In genomic region chr11:114134870-114135269, GRCh38 we compare ENCODE assay signal across 11 cellular contexts.
A peak's percentile ranks its signal among the peaks of the same experiment; 100 is the strongest.
DNase-seq lines count a peak whose midpoint lies in the region; ATAC-seq and TF ChIP-seq lines count a peak whose summit lies in the region.
"Had no signal": no experiment of that assay in that cellular context is flagged by ENCODE, and none has a peak within 500 bp of the region (broad histone marks: within the 10 kb centered on the region; RNA-seq: fewer than 3 reads in every experiment).

No MANE protein-coding gene starts in this region.

- POLR2A ChIA-PET in PC-3 (lab: Charles Lee; ENCODE audit: unreplicated experiment): no interaction called here
- POLR2A ChIA-PET in activated CD4-positive, alpha-beta T cell treated with anti-CD3 and anti-CD28 coated beads, Interleukin-2, amount 10 ng/mL, durations not matched to agents 7 days and 5 days (lab: Charles Lee): no interaction called here

- no peak overlapping the region for H3K27ac ChIP-seq in CD4-positive, CD25-positive, alpha-beta regulatory T cell (ENCODE audit: insufficient read depth, low read length, poor library complexity, severe bottlenecking)
- H3K27ac ChIP-seq in PC-3 (ENCODE audit: low read length) (no peak overlapping the region), esophagus muscularis mucosa (replicated peaks in 1 of 4) (peak overlapping the region; percentile 49 to 59 (median 54)), psoas muscle (peak overlapping the region; percentile 99)
- H3K27ac ChIP-seq: SK-N-MC had no signal

- TF ChIP-seq POLR2A in esophagus muscularis mucosa (IDR thresholded peaks at IDR 0.05; ENCODE audit: low read depth): no peak

- no TSS peak for BruUV-seq in PC-3 (replicated peaks; lab: Mats Ljungman, UMichigan)

- CTCF ChIA-PET in PC-3 (lab: Charles Lee): no interaction called here
- CTCF ChIA-PET in activated CD4-positive, alpha-beta T cell treated with anti-CD3 and anti-CD28 coated beads, Interleukin-2, amount 10 ng/mL, durations not matched to agents 7 days and 5 days (lab: Charles Lee): interaction anchor here (0.6 to 0.8 kb wide), 2 partner anchors 15 to 561 kb away, joined by 3 read pairs; no protein-coding TSS in a partner anchor

- H3K4me3 ChIP-seq in CD4-positive, CD25-positive, alpha-beta regulatory T cell (ENCODE audit: low read depth, low read length): no peak overlapping the region
- H3K4me3 ChIP-seq in PC-3 (ENCODE audit: low read length): no peak overlapping the region
- no peak overlapping the region for H3K4me3 ChIP-seq in esophagus muscularis mucosa
- H3K4me3 ChIP-seq in psoas muscle: no peak overlapping the region
- H3K4me3 ChIP-seq: SK-N-MC had no signal

- no peaks in the 10 kb centered on the region for H3K9me2 ChIP-seq in PC-3 (replicated peaks; ENCODE audit: low read length)

- peaks cover 12 to 67% (median 34%) of the 10 kb centered on the region in 4 donors for H3K4me1 Mint-ChIP-seq in CD4-positive, CD25-positive, alpha-beta regulatory T cell
- peaks cover 38% of the 10 kb centered on the region for H3K4me1 Mint-ChIP-seq in activated CD4-positive, alpha-beta T cell treated with anti-CD3 and anti-CD28 coated beads, Interleukin-2, amount 10 ng/mL, durations not matched to agents 7 days and 5 days

- H3K4me3 Mint-ChIP-seq in CD4-positive, CD25-positive, alpha-beta regulatory T cell: no peak overlapping the region
- no peak overlapping the region for H3K4me3 Mint-ChIP-seq in activated CD4-positive, alpha-beta T cell treated with anti-CD3 and anti-CD28 coated beads, Interleukin-2, amount 10 ng/mL, durations not matched to agents 7 days and 5 days
- H3K4me3 Mint-ChIP-seq: brain had no signal

- no peak for ATAC-seq in CD4-positive, CD25-positive, alpha-beta regulatory T cell (ENCODE audit: low read depth in 2 of 2)
- ATAC-seq in PC-3 (no peak), psoas muscle (peak in 2 of 4 donors; percentile 14 to 17)

- H3K4me1 ChIP-seq in CD4-positive, CD25-positive, alpha-beta regulatory T cell (ENCODE audit: control insufficient read depth, insufficient read depth, low read length, poor library complexity, severe bottlenecking): peaks cover 9% of the 10 kb centered on the region
- peaks cover 15% of the 10 kb centered on the region for H3K4me1 ChIP-seq in PC-3 (ENCODE audit: insufficient read depth, low read length)
- peaks cover 100% of the 10 kb centered on the region in 4 donors for H3K4me1 ChIP-seq in esophagus muscularis mucosa
- H3K4me1 ChIP-seq in psoas muscle: peaks cover 97% of the 10 kb centered on the region

- H3F3A ChIP-seq in PC-3 (ENCODE audit: low read length, unreplicated experiment): peaks cover 7% of the 10 kb centered on the region

- no peaks in the 10 kb centered on the region for H3K36me3 ChIP-seq in CD4-positive, CD25-positive, alpha-beta regulatory T cell (ENCODE audit: control insufficient read depth, insufficient read depth, low read length)
- no peaks in the 10 kb centered on the region for H3K36me3 ChIP-seq in PC-3 (ENCODE audit: low read depth, low read length)
- H3K36me3 ChIP-seq in esophagus muscularis mucosa: peaks cover 0 to 45% (median 9%) of the 10 kb centered on the region in 4 donors
- H3K36me3 ChIP-seq in psoas muscle (ENCODE audit: insufficient read depth in 1 of 2, low read depth in 1 of 2): no peaks in the 10 kb centered on the region

- DNase-seq in CD4-positive, CD25-positive, alpha-beta regulatory T cell: no peak
- DNase-seq in PC-3 (peak; percentile 57), esophagus muscularis mucosa (ENCODE audit: extremely low spot score) (no peak), psoas muscle (no peak), activated gamma-delta T cell treated with Interleukin-2 at 50 U/mL for 16 hours (no peak), NCI-H1105 (lab: John Stamatoyannopoulos, UW) (no peak), iPS-NIHi11 (ENCODE audit: low spot score) (no peak)
- no peak for DNase-seq in activated CD4-positive, alpha-beta T cell treated with anti-CD3 and anti-CD28 coated beads, Interleukin-2, amount 10 ng/mL, durations not matched to agents 7 days and 5 days
- DNase-seq: stimulated activated CD4-positive, alpha-beta T cell treated with anti-CD3 and anti-CD28 coated beads, Interleukin-2, amount 100 ng/mL, for 24 hours had no signal

- peak overlapping the region in 2 of 3 donors; percentile 21 to 45 for H3K27ac Mint-ChIP-seq in CD4-positive, CD25-positive, alpha-beta regulatory T cell
- no peak overlapping the region for H3K27ac Mint-ChIP-seq in activated CD4-positive, alpha-beta T cell treated with anti-CD3 and anti-CD28 coated beads, Interleukin-2, amount 10 ng/mL, durations not matched to agents 7 days and 5 days

- H3K9me3 ChIP-seq in CD4-positive, CD25-positive, alpha-beta regulatory T cell (ENCODE audit: control insufficient read depth in 2 of 2, low read length in 2 of 2): no peaks in the 10 kb centered on the region
- no peaks in the 10 kb centered on the region for H3K9me3 ChIP-seq in PC-3 (ENCODE audit: low read length)
- H3K9me3 ChIP-seq in esophagus muscularis mucosa: no peaks in the 10 kb centered on the region
- H3K9me3 ChIP-seq in psoas muscle: no peaks in the 10 kb centered on the region

- intact Hi-C loops in PC-3 (cut with micrococcal nuclease) (no loop called here), esophagus muscularis mucosa (cut with DNase I) (no loop called here), psoas muscle (cut with DNase I) (no loop called here)

- peaks cover 4% of the 10 kb centered on the region; the same call in 1 of the 2 replicates for H4K20me1 ChIP-seq in PC-3 (ENCODE audit: low read length)

- peaks cover 0 to 2% (median 0%) of the 10 kb centered on the region in 7 donors for H3K9me3 Mint-ChIP-seq in CD4-positive, CD25-positive, alpha-beta regulatory T cell
- H3K9me3 Mint-ChIP-seq in activated CD4-positive, alpha-beta T cell treated with anti-CD3 and anti-CD28 coated beads, Interleukin-2, amount 10 ng/mL, durations not matched to agents 7 days and 5 days: peaks cover 2% of the 10 kb centered on the region
- H3K9me3 Mint-ChIP-seq: brain had no signal

- no peaks in the 10 kb centered on the region for H3K79me2 ChIP-seq in PC-3 (ENCODE audit: low read length)

- H3K27me3 ChIP-seq in CD4-positive, CD25-positive, alpha-beta regulatory T cell (ENCODE audit: control insufficient read depth, insufficient read depth, low read length): no peaks in the 10 kb centered on the region
- H3K27me3 ChIP-seq in PC-3 (ENCODE audit: low read length) (peaks cover 70% of the 10 kb centered on the region), esophagus muscularis mucosa (no peaks in the 10 kb centered on the region), psoas muscle (ENCODE audit: insufficient read depth in 3 of 3, low read length in 2 of 3) (no peaks in the 10 kb centered on the region)

- no peak for TF ChIP-seq EP300 in esophagus muscularis mucosa (IDR thresholded peaks at IDR 0.05)

- TF ChIP-seq CTCF in PC-3 (conservative IDR thresholded peaks at IDR 0.05; ENCODE audit: low read depth, low read length) (no peak), esophagus muscularis mucosa (IDR thresholded peaks at IDR 0.05) (no peak), psoas muscle (IDR thresholded peaks at IDR 0.05) (no peak)

- no peak overlapping the region for H3K4me2 ChIP-seq in PC-3 (ENCODE audit: low read length)

- 82% methylated on average over 2 of the region's 3 CpGs for WGBS in esophagus muscularis mucosa
- WGBS in psoas muscle, 3 donors: 53 to 70% (median 56%) methylated on average over 3 of the region's 3 CpGs

- H2AFZ ChIP-seq in PC-3 (ENCODE audit: low read length): no peak overlapping the region

- no peak overlapping the region for H3K9ac ChIP-seq in PC-3 (ENCODE audit: low read length)

- H3K27me3 Mint-ChIP-seq in CD4-positive, CD25-positive, alpha-beta regulatory T cell: peaks cover 11% of the 10 kb centered on the region
- no peaks in the 10 kb centered on the region for H3K27me3 Mint-ChIP-seq in activated CD4-positive, alpha-beta T cell treated with anti-CD3 and anti-CD28 coated beads, Interleukin-2, amount 10 ng/mL, durations not matched to agents 7 days and 5 days
- H3K27me3 Mint-ChIP-seq: brain had no signal

- peaks cover 1% of the 10 kb centered on the region for H3K36me3 Mint-ChIP-seq in CD4-positive, CD25-positive, alpha-beta regulatory T cell
- H3K36me3 Mint-ChIP-seq in activated CD4-positive, alpha-beta T cell treated with anti-CD3 and anti-CD28 coated beads, Interleukin-2, amount 10 ng/mL, durations not matched to agents 7 days and 5 days (ENCODE audit: low read depth): no peaks in the 10 kb centered on the region
- H3K36me3 Mint-ChIP-seq: brain had no signal

Comparison
In these comparisons a context has a peak if more than half of its experiments do, and no peak if none do; other contexts are left out.
1. H3K27ac ChIP-seq: peak in esophagus muscularis mucosa (4 of 4) and psoas muscle (single experiment); none in CD4-positive, CD25-positive, alpha-beta regulatory T cell (single experiment) and PC-3 (single experiment).